ENCODE assay signal across 21 cellular contexts in genomic region chrX:140500427-140500826, GRCh38. TPM values are rescaled to one million over a fixed set of nuclear protein-coding genes. Genes with fewer than 3 reads are reported as not detected.
DNase-seq lines count a peak whose midpoint lies in the region; ATAC-seq lines count a peak whose summit lies in the region.
"Had no signal": no experiment of that assay in that cellular context is flagged by ENCODE, and none has a peak within 500 bp of the region (broad histone marks: within the 10 kb centered on the region; RNA-seq: fewer than 3 reads in every experiment).

No MANE protein-coding gene starts in this region.

- H3K4me1 ChIP-seq in iPS-15b (ENCODE audit: control insufficient read depth, insufficient read depth, low read length) = peaks cover 16% of the 10 kb centered on the region
- H3K4me1 ChIP-seq: BE2C, SJCRH30 had no signal

- H3K9ac ChIP-seq in iPS-15b (ENCODE audit: low read depth, low read length) = no peak overlapping the region

- H3K4me3 ChIP-seq in iPS-15b (ENCODE audit: low read depth, low read length) = peak overlapping the region; percentile 58
- H3K4me3 ChIP-seq: K562, SJCRH30 had no signal

- H3K36me3 ChIP-seq in iPS-15b (ENCODE audit: control insufficient read depth, insufficient read depth, low read length) = no peaks in the 10 kb centered on the region
- H3K36me3 ChIP-seq: BE2C, SJCRH30 had no signal

- H3K9me3 Mint-ChIP-seq in natural killer cell treated with Interleukin-12 subunit alpha and Interleukin-12 subunit beta and Interleukin-15 and Interleukin-18, amount 100 ng/mL, for 72 hours = no peaks in the 10 kb centered on the region
- H3K9me3 Mint-ChIP-seq in activated T-cell treated with anti-CD3 and anti-CD28 coated beads, Interleukin-2, amount 50 U/mL, for 24 hours = no peaks in the 10 kb centered on the region

- H3K4me1 Mint-ChIP-seq in natural killer cell treated with Interleukin-12 subunit alpha and Interleukin-12 subunit beta and Interleukin-15 and Interleukin-18, amount 100 ng/mL, for 72 hours (ENCODE audit: low read depth in 2 of 2) = no peaks in the 10 kb centered on the region
- peaks cover 10% of the 10 kb centered on the region for H3K4me1 Mint-ChIP-seq in activated T-cell treated with anti-CD3 and anti-CD28 coated beads, Interleukin-2, amount 50 U/mL, for 24 hours (ENCODE audit: low read depth)

- no peak overlapping the region for H3K27ac Mint-ChIP-seq in natural killer cell treated with Interleukin-12 subunit alpha and Interleukin-12 subunit beta and Interleukin-15 and Interleukin-18, amount 100 ng/mL, for 72 hours
- no peak overlapping the region for H3K27ac Mint-ChIP-seq in activated T-cell treated with anti-CD3 and anti-CD28 coated beads, Interleukin-2, amount 50 U/mL, for 24 hours
- H3K27ac Mint-ChIP-seq: CD4-positive, alpha-beta memory T cell had no signal

- in situ Hi-C loops in KBM-7 (cut with MboI; ENCODE audit: low pct_unique_long_range_greater_than_20kb, low sequenced_read_pairs) = no loop called here

- H3K4me3 Mint-ChIP-seq in natural killer cell treated with Interleukin-12 subunit alpha and Interleukin-12 subunit beta and Interleukin-15 and Interleukin-18, amount 100 ng/mL, for 72 hours = no peak overlapping the region
- no peak overlapping the region for H3K4me3 Mint-ChIP-seq in activated T-cell treated with anti-CD3 and anti-CD28 coated beads, Interleukin-2, amount 50 U/mL, for 24 hours

- no peaks in the 10 kb centered on the region for H3K9me3 ChIP-seq in iPS-15b (ENCODE audit: control insufficient read depth, insufficient read depth, low read length)
- H3K9me3 ChIP-seq: BE2C, SJCRH30 had no signal

- no peak for ATAC-seq in natural killer cell treated with Interleukin-12 subunit alpha and Interleukin-12 subunit beta and Interleukin-15 and Interleukin-18, amount 100 ng/mL, for 72 hours
- no peak for ATAC-seq in HG03442 (IDR thresholded peaks at IDR 0.05; ENCODE audit: unreplicated experiment)
- ATAC-seq: K562, PC-3 had no signal

- peaks cover 66% of the 10 kb centered on the region for H3K27me3 ChIP-seq in iPS-15b (ENCODE audit: control insufficient read depth, insufficient read depth, low read length)
- H3K27me3 ChIP-seq: SJCRH30 had no signal

- H3K36me3 Mint-ChIP-seq in natural killer cell treated with Interleukin-12 subunit alpha and Interleukin-12 subunit beta and Interleukin-15 and Interleukin-18, amount 100 ng/mL, for 72 hours = no peaks in the 10 kb centered on the region
- H3K36me3 Mint-ChIP-seq in activated T-cell treated with anti-CD3 and anti-CD28 coated beads, Interleukin-2, amount 50 U/mL, for 24 hours (ENCODE audit: low read depth) = no peaks in the 10 kb centered on the region

- DNase-seq in ELF-1 (ENCODE audit: low read depth, low spot score) (peak; percentile 59), KBM-7 (peak; percentile 14), SKM-1 treated with dmso at 0.1 percent for 144 hours (lab: John Stamatoyannopoulos, UW; ENCODE audit: unreplicated experiment) (peak; percentile 16), nucleus accumbens (lab: John Stamatoyannopoulos, UW) (no peak)
- DNase-seq in natural killer cell treated with Interleukin-12 subunit alpha and Interleukin-12 subunit beta and Interleukin-15 and Interleukin-18, amount 100 ng/mL, for 72 hours (ENCODE audit: low spot score) = no peak
- DNase-seq in activated T-cell treated with anti-CD3 and anti-CD28 coated beads, Interleukin-2, amount 50 U/mL, for 24 hours = no peak
- DNase-seq: 8988T; BE2C; Calu3; CD4-positive, alpha-beta memory T cell; DMS53; NCI-H1105 treated with DMSO at 0.1 percent for 48 hours; NCI-H187 treated with DMSO at 0.1 percent for 48 hours; NCI-H69; PC-3; SJCRH30; SW 1271 had no signal

- peaks cover 19 to 28% of the 10 kb centered on the region in 2 donors for H3K27me3 Mint-ChIP-seq in natural killer cell treated with Interleukin-12 subunit alpha and Interleukin-12 subunit beta and Interleukin-15 and Interleukin-18, amount 100 ng/mL, for 72 hours
- H3K27me3 Mint-ChIP-seq in activated T-cell treated with anti-CD3 and anti-CD28 coated beads, Interleukin-2, amount 50 U/mL, for 24 hours = peaks cover 70% of the 10 kb centered on the region

RNA-seq across cellular contexts. Expression of gene SOX3, which starts 4.4 kb away (rescaled TPM):
- not detected for total RNA-seq in natural killer cell treated with Interleukin-12 subunit alpha and Interleukin-12 subunit beta and Interleukin-15 and Interleukin-18, amount 100 ng/mL, for 72 hours
- total RNA-seq: Calu3; CD4-positive, alpha-beta memory T cell; H4; K562; PC-3; SJCRH30 had no signal

Comparison
In these comparisons a context has a peak if more than half of its experiments do, and no peak if none do; other contexts are left out.
1. DNase-seq: peak in ELF-1 (single experiment), KBM-7 (single experiment) and SKM-1 treated with dmso at 0.1 percent for 144 hours (single experiment); none in natural killer cell treated with Interleukin-12 subunit alpha and Interleukin-12 subunit beta and Interleukin-15 and Interleukin-18, amount 100 ng/mL, for 72 hours (single experiment), activated T-cell treated with anti-CD3 and anti-CD28 coated beads, Interleukin-2, amount 50 U/mL, for 24 hours (single experiment) and nucleus accumbens (0 of 56).